In the genomic region with DNA sequence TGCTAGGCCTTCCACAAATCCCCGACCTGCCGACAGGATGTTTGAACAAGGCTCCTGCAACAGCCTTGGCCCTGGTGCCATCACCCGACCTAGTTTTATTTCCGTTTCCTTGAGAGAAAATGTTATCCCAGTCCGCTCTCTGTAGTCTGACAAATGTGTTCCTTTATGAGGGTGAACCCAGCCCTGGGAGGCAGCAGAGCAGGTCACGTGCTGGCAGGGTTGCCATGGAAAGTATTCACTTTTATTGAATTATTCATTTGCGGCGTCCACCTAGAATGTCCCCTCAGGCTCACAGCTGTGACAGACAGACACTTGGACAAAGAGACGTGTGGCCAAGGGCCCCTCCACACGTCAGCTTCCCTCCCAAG, we compare ENCODE assay signal across 26 cellular contexts.
A peak's percentile ranks its signal among the peaks of the same experiment; 100 is the strongest.
DNase-seq lines count a peak whose midpoint lies in the region; ATAC-seq and TF ChIP-seq lines count a peak whose summit lies in the region.
"Had no signal": no experiment of that assay in that cellular context is flagged by ENCODE, and none has a peak within 500 bp of the region (broad histone marks: within the 10 kb centered on the region; RNA-seq: fewer than 3 reads in every experiment).

No MANE protein-coding gene starts in this region.

- no CpG with 5 or more reads among the region's 10 CpGs for WGBS in mesendoderm (ENCODE audit: extremely low coverage, insufficient coverage, low lambda C conversion rate)

- no peaks in the 10 kb centered on the region for H3K9me3 ChIP-seq in MM.1S (replicated peaks; ENCODE audit: insufficient read depth, low read length)
- H3K9me3 ChIP-seq: BLaER1 treated with 17β-estradiol and CSF1 and Interleukin-3, amounts not matched to agents 10 nM and 100 nM; SJCRH30 had no signal

- H3K27ac ChIP-seq in MM.1S (ENCODE audit: low read length) (peak overlapping the region; percentile 99; the same call in 1 of the 2 replicates), mesendoderm (ENCODE audit: low read depth, low read length) (no peak overlapping the region)
- H3K27ac ChIP-seq: BLaER1 treated with 17β-estradiol and CSF1 and Interleukin-3, amounts not matched to agents 10 nM and 100 nM; GM23248; PC-9; SJCRH30 had no signal

- no peaks in the 10 kb centered on the region for H3K79me2 ChIP-seq in MM.1S (ENCODE audit: low read length)
- H3K79me2 ChIP-seq in mesendoderm (ENCODE audit: control insufficient read depth, insufficient read depth, low read length) = no peaks in the 10 kb centered on the region

- H3K27ac Mint-ChIP-seq in WTC11 = peak overlapping the region; percentile 59
- H3K27ac Mint-ChIP-seq: CD4-positive, alpha-beta T cell had no signal

- no peak overlapping the region for H2AFZ ChIP-seq in MM.1S (ENCODE audit: low read length)
- H2AFZ ChIP-seq: GM23248, PC-9 had no signal

- H3K9me3 Mint-ChIP-seq in WTC11 = no peaks in the 10 kb centered on the region
- H3K9me3 Mint-ChIP-seq: CD4-positive, alpha-beta T cell had no signal

- H2BK5ac ChIP-seq in mesendoderm (ENCODE audit: low read length) = no peak overlapping the region

- H3K4me3 ChIP-seq in MM.1S (ENCODE audit: low read length) = no peak overlapping the region
- H3K4me3 ChIP-seq in mesendoderm (ENCODE audit: low read length) = no peak overlapping the region
- H3K4me3 ChIP-seq: BLaER1 treated with 17β-estradiol and CSF1 and Interleukin-3, amounts not matched to agents 10 nM and 100 nM; GM23248; K562; PC-9; SJCRH30 had no signal

- H2AK5ac ChIP-seq in mesendoderm (ENCODE audit: low read length) = no peak overlapping the region

- H3K4me1 ChIP-seq in MM.1S (ENCODE audit: low read length) (peaks cover 49% of the 10 kb centered on the region), mesendoderm (ENCODE audit: control insufficient read depth, low read depth, low read length) (no peaks in the 10 kb centered on the region)

- DNase-seq in MM.1S = no peak
- DNase-seq in WTC11 (ENCODE audit: low spot score) = no peak
- no peak for DNase-seq in mesendoderm
- peak; percentile 54 for DNase-seq in retina
- no peak for DNase-seq in AG08395 (ENCODE audit: low spot score)
- no peak for DNase-seq in iPS-NIHi7 (ENCODE audit: extremely low spot score)
- DNase-seq in NCI-H187 treated with DMSO at 0.1 percent for 48 hours (lab: John Stamatoyannopoulos, UW) = no peak
- DNase-seq: AML-193; CD4-positive, alpha-beta T cell; GM23248; Kasumi-1; MV-4-11; NCI-H1105 treated with DMSO at 0.1 percent for 48 hours; NCI-H1694; NCI-H446 treated with DMSO at 0.1 percent for 48 hours; NCI-H526; NCI-H82; NK-92 treated with Interleukin-12 subunit alpha and Interleukin-12 subunit beta, amount 100 ng/mL, for 24 hours; PC-9; SJCRH30 had no signal

- H3K9ac ChIP-seq in MM.1S (ENCODE audit: low read length) (no peak overlapping the region), mesendoderm (ENCODE audit: low read length) (no peak overlapping the region)
- H3K9ac ChIP-seq: BLaER1 treated with 17β-estradiol and CSF1 and Interleukin-3, amounts not matched to agents 10 nM and 100 nM; GM23248 had no signal

- H2BK120ac ChIP-seq in mesendoderm (ENCODE audit: low read depth, low read length) = no peak overlapping the region

- H3K27me3 Mint-ChIP-seq in WTC11 (ENCODE audit: low read depth) = no peaks in the 10 kb centered on the region

- H4K20me1 ChIP-seq in MM.1S (ENCODE audit: insufficient read depth, low read length) = no peaks in the 10 kb centered on the region
- H4K20me1 ChIP-seq: BLaER1 treated with 17β-estradiol and CSF1 and Interleukin-3, amounts not matched to agents 10 nM and 100 nM had no signal

- no peaks in the 10 kb centered on the region for H3K36me3 Mint-ChIP-seq in WTC11

- H3K4me1 Mint-ChIP-seq in WTC11 = peaks cover 47% of the 10 kb centered on the region

- no peak overlapping the region for H3K18ac ChIP-seq in mesendoderm (ENCODE audit: low read length)

- CTCF ChIA-PET in WTC11 (lab: Charles Lee) = no interaction called here

- POLR2A ChIA-PET in WTC11 (lab: Charles Lee) = no interaction called here

- peaks cover 33% of the 10 kb centered on the region for H3F3A ChIP-seq in MM.1S (ENCODE audit: insufficient read depth, low read length)

- H4K5ac ChIP-seq in mesendoderm (ENCODE audit: low read length) = no peak overlapping the region

- H2BK15ac ChIP-seq in mesendoderm (replicated peaks; ENCODE audit: low read depth) = no peak overlapping the region

- H4K8ac ChIP-seq in mesendoderm (ENCODE audit: low read depth, low read length) = no peak overlapping the region

- peak overlapping the region; percentile 34 for H3K56ac ChIP-seq in mesendoderm (ENCODE audit: low read length)

- ATAC-seq in WTC11 (no peak), HG02759 (IDR thresholded peaks at IDR 0.05; ENCODE audit: unreplicated experiment) (no peak)
- ATAC-seq: HCT116, K562, Right ventricle myocardium inferior, SK-N-SH treated with all-trans-retinoic acid at 6 μM for 48 hours had no signal

- H3K4me3 Mint-ChIP-seq in WTC11 = no peak overlapping the region
- H3K4me3 Mint-ChIP-seq: CD4-positive, alpha-beta T cell had no signal

- no peaks in the 10 kb centered on the region for H3K27me3 ChIP-seq in MM.1S (replicated peaks; ENCODE audit: insufficient read depth, low read length)
- no peaks in the 10 kb centered on the region for H3K27me3 ChIP-seq in mesendoderm (ENCODE audit: insufficient read depth, low read length, poor library complexity)
- H3K27me3 ChIP-seq: SJCRH30 had no signal

- H3K79me1 ChIP-seq in mesendoderm (ENCODE audit: low read length) = no peaks in the 10 kb centered on the region

- no peak overlapping the region for H3K4me2 ChIP-seq in MM.1S (ENCODE audit: low read depth, low read length)
- no peak overlapping the region for H3K4me2 ChIP-seq in mesendoderm (ENCODE audit: low read length)
- H3K4me2 ChIP-seq: BLaER1 treated with 17β-estradiol and CSF1 and Interleukin-3, amounts not matched to agents 10 nM and 100 nM; PC-9 had no signal

- H3K9me2 ChIP-seq in MM.1S (replicated peaks; ENCODE audit: insufficient read depth, low read length) = no peaks in the 10 kb centered on the region

- TF ChIP-seq CTCF in MM.1S (IDR thresholded peaks at IDR 0.05; ENCODE audit: low read length) (no peak), WTC11 (IDR thresholded peaks at IDR 0.05) (no peak)

- H3K4ac ChIP-seq in mesendoderm (ENCODE audit: low read depth, low read length) = no peak overlapping the region

- H3K36me3 ChIP-seq in MM.1S (replicated peaks; ENCODE audit: insufficient read depth, low read length) (no peaks in the 10 kb centered on the region), mesendoderm (ENCODE audit: control insufficient read depth, insufficient read depth, low read length) (no peaks in the 10 kb centered on the region)
- H3K36me3 ChIP-seq: BLaER1 treated with 17β-estradiol and CSF1 and Interleukin-3, amounts not matched to agents 10 nM and 100 nM; SJCRH30 had no signal

- H3K23ac ChIP-seq in mesendoderm (ENCODE audit: low read length) = no peak overlapping the region

TF ChIP-seq in WTC11, 78 proteins besides CTCF, POLR2A, EP300 and RAD21:
- TF ChIP-seq ZNF423 (CRISPR knock-in tag; IDR thresholded peaks at IDR 0.05) (no peak), JAZF1 (CRISPR knock-in tag; IDR thresholded peaks at IDR 0.05) (no peak), MYBL2 (CRISPR knock-in tag; IDR thresholded peaks at IDR 0.05) (no peak)
- TF ChIP-seq, protein P1, sequence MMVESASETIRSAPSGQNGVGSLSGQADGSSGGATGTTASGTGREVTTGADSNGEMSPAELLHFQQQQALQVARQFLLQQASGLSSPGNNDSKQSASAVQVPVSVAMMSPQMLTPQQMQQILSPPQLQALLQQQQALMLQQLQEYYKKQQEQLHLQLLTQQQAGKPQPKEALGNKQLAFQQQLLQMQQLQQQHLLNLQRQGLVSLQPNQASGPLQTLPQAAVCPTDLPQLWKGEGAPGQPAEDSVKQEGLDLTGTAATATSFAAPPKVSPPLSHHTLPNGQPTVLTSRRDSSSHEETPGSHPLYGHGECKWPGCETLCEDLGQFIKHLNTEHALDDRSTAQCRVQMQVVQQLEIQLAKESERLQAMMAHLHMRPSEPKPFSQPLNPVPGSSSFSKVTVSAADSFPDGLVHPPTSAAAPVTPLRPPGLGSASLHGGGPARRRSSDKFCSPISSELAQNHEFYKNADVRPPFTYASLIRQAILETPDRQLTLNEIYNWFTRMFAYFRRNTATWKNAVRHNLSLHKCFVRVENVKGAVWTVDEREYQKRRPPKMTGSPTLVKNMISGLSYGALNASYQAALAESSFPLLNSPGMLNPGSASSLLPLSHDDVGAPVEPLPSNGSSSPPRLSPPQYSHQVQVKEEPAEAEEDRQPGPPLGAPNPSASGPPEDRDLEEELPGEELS (CRISPR knock-in tag; IDR thresholded peaks at IDR 0.05) = no peak
